ENCODE assay signal across 10 cellular contexts in genomic region chr10:48614481-48615383, GRCh38. TPM values are rescaled to one million over a fixed set of nuclear protein-coding genes. Genes with fewer than 3 reads are reported as not detected.
DNase-seq lines count a peak whose midpoint lies in the region; ATAC-seq and TF ChIP-seq lines count a peak whose summit lies in the region.
"Had no signal": no experiment of that assay in that cellular context is flagged by ENCODE, and none has a peak within 500 bp of the region (broad histone marks: within the 10 kb centered on the region; RNA-seq: fewer than 3 reads in every experiment).

No MANE protein-coding gene starts in this region.

- no peak overlapping the region for H3K4me3 ChIP-seq in AG04449 (ENCODE audit: low read depth, low read length)
- no peak overlapping the region for H3K4me3 ChIP-seq in colonic mucosa
- H3K4me3 ChIP-seq in effector memory CD4-positive, alpha-beta T cell (ENCODE audit: insufficient read depth, low read depth, low read length, poor library complexity, severe bottlenecking), result no peak overlapping the region
- no peak overlapping the region for H3K4me3 ChIP-seq in esophagus muscularis mucosa

- TF ChIP-seq CTCF in AG04449 (IDR thresholded peaks at IDR 0.05; ENCODE audit: insufficient read depth, low read length, missing control alignments) (peak; percentile 1), colonic mucosa (IDR thresholded peaks at IDR 0.05) (no peak), esophagus muscularis mucosa (IDR thresholded peaks at IDR 0.05) (peak in 1 of 3 experiments; percentile 5)

- no peak overlapping the region for H3K9ac ChIP-seq in colonic mucosa (ENCODE audit: low read depth in 2 of 2, low read length in 2 of 2)

- POLR2A ChIA-PET in AG04449 (lab: Yijun Ruan, JAX), result no interaction called here

- DNase-seq in AG04449 (ENCODE audit: low read depth, low spot score), result no peak
- DNase-seq in colonic mucosa, result peak; percentile 7
- no peak for DNase-seq in NCI-H510A treated with DMSO at 0.1 percent for 48 hours (lab: John Stamatoyannopoulos, UW)
- no peak for DNase-seq in effector memory CD4-positive, alpha-beta T cell
- no peak for DNase-seq in HT-29 (ENCODE audit: low spot score)
- DNase-seq in esophagus muscularis mucosa (ENCODE audit: extremely low spot score), result no peak
- DNase-seq: NCI-H526 had no signal

- H3K9me3 ChIP-seq in colonic mucosa, result no peaks in the 10 kb centered on the region
- no peaks in the 10 kb centered on the region for H3K9me3 ChIP-seq in effector memory CD4-positive, alpha-beta T cell (ENCODE audit: control insufficient read depth, low read length)
- H3K9me3 ChIP-seq in esophagus muscularis mucosa, result peaks cover 0 to 9% (median 5%) of the 10 kb centered on the region in 4 donors
- H3K9me3 ChIP-seq: neutrophil had no signal

- no peak for TF ChIP-seq EP300 in esophagus muscularis mucosa (IDR thresholded peaks at IDR 0.05)

- H3K27ac ChIP-seq in colonic mucosa (no peak overlapping the region), esophagus muscularis mucosa (replicated peaks in 1 of 4) (no peak overlapping the region)
- no peak overlapping the region for H3K27ac ChIP-seq in effector memory CD4-positive, alpha-beta T cell (ENCODE audit: insufficient read depth, low read length, poor library complexity, severe bottlenecking)
- H3K27ac ChIP-seq: neutrophil had no signal

- intact Hi-C loops in colonic mucosa (cut with DNase I), result no loop called here
- intact Hi-C loops in esophagus muscularis mucosa (cut with DNase I), result no loop called here

- TF ChIP-seq POLR2A in esophagus muscularis mucosa (IDR thresholded peaks at IDR 0.05; ENCODE audit: low read depth), result no peak

- 78% methylated on average over 2 of the region's 2 CpGs for WGBS in esophagus muscularis mucosa

- H3K36me3 ChIP-seq in colonic mucosa, result no peaks in the 10 kb centered on the region
- no peaks in the 10 kb centered on the region for H3K36me3 ChIP-seq in effector memory CD4-positive, alpha-beta T cell (ENCODE audit: control insufficient read depth, insufficient read depth, low read length)
- no peaks in the 10 kb centered on the region for H3K36me3 ChIP-seq in esophagus muscularis mucosa
- H3K36me3 ChIP-seq: neutrophil had no signal

- H3K4me1 ChIP-seq in colonic mucosa, result no peaks in the 10 kb centered on the region
- no peaks in the 10 kb centered on the region for H3K4me1 ChIP-seq in effector memory CD4-positive, alpha-beta T cell (ENCODE audit: control insufficient read depth, insufficient read depth, low read length, poor library complexity, severe bottlenecking)
- H3K4me1 ChIP-seq in esophagus muscularis mucosa, result no peaks in the 10 kb centered on the region

- CTCF ChIA-PET in AG04449 (lab: Yijun Ruan, JAX), result interaction anchor here (0.7 to 5.8 kb wide), 12 partner anchors 8 to 90 kb away, joined by 3 to 62 read pairs (median 3); partner anchors contain the start of gene ARHGAP22

- no peaks in the 10 kb centered on the region for H3K27me3 ChIP-seq in colonic mucosa
- H3K27me3 ChIP-seq in effector memory CD4-positive, alpha-beta T cell (replicated peaks; ENCODE audit: control insufficient read depth, insufficient read depth, low read length, poor library complexity, severe bottlenecking), result no peaks in the 10 kb centered on the region
- peaks cover 0 to 6% (median 0%) of the 10 kb centered on the region in 4 donors for H3K27me3 ChIP-seq in esophagus muscularis mucosa
- H3K27me3 ChIP-seq: neutrophil had no signal

- ATAC-seq in GM19043 (IDR thresholded peaks at IDR 0.05; ENCODE audit: low read depth, unreplicated experiment), result peak; percentile 66
- ATAC-seq in HG03378 (IDR thresholded peaks at IDR 0.05; ENCODE audit: unreplicated experiment), result peak; percentile 81

RNA-seq across cellular contexts. Expression of gene ARHGAP22, which starts 9.9 kb away (rescaled TPM):
- 1 to 10 TPM in 1 of 2 donors, under 1 TPM in 1; 0.86 to 1.6 TPM for total RNA-seq in colonic mucosa
- 0.10 and 0.39 TPM in 2 replicates for total RNA-seq in HT-29 (2014; rRNA removed; shearing (Covaris generic))
- 1 to 10 TPM; 2.2 to 9.1 (median 4.8) TPM for total RNA-seq in esophagus muscularis mucosa
